13 cellular contexts compared by ENCODE assay signal in genomic region chr10:76297787-76298281, GRCh38.
DNase-seq lines count a peak whose midpoint lies in the region; ATAC-seq and TF ChIP-seq lines count a peak whose summit lies in the region.
"Had no signal": no experiment of that assay in that cellular context is flagged by ENCODE, and none has a peak within 500 bp of the region (broad histone marks: within the 10 kb centered on the region; RNA-seq: fewer than 3 reads in every experiment).

No MANE protein-coding gene starts in this region.

- H3K4me3 ChIP-seq in hepatocyte (no peak overlapping the region), prostate gland (no peak overlapping the region), Peyer's patch (no peak overlapping the region)
- H3K4me3 ChIP-seq: BLaER1 treated with 17β-estradiol and CSF1 and Interleukin-3, amounts not matched to agents 10 nM and 100 nM; heart left ventricle had no signal

- peak; percentile 80 for DNase-seq in HK-2 (ENCODE audit: unreplicated experiment)
- peak; percentile 97 for DNase-seq in NCI-H345 (lab: John Stamatoyannopoulos, UW)
- peak; percentile 67 for DNase-seq in hepatocyte (ENCODE audit: low spot score)
- DNase-seq in prostate gland (ENCODE audit: low spot score), result peak; percentile 28
- DNase-seq in Peyer's patch, result no peak
- DNase-seq: GDM1; heart left ventricle; Kasumi-1; stimulated activated CD4-positive, alpha-beta T cell treated with anti-CD3 and anti-CD28 coated beads, Interleukin-4, amount 100 ng/mL, for 1 hour had no signal

- WGBS in hepatocyte (ENCODE audit: low lambda C conversion rate, missing lambda C conversion rate), result 52% methylated on average over 10 of the region's 10 CpGs
- WGBS in prostate gland, result 43% methylated on average over 10 of the region's 10 CpGs

- H2AFZ ChIP-seq in hepatocyte, result no peak overlapping the region

- no peak overlapping the region for H3K4me2 ChIP-seq in hepatocyte
- H3K4me2 ChIP-seq: BLaER1 treated with 17β-estradiol and CSF1 and Interleukin-3, amounts not matched to agents 10 nM and 100 nM had no signal

- no peaks in the 10 kb centered on the region for H3K9me3 ChIP-seq in hepatocyte (ENCODE audit: low read depth)
- H3K9me3 ChIP-seq in prostate gland, result no peaks in the 10 kb centered on the region
- H3K9me3 ChIP-seq in Peyer's patch, result no peaks in the 10 kb centered on the region
- H3K9me3 ChIP-seq: BLaER1 treated with 17β-estradiol and CSF1 and Interleukin-3, amounts not matched to agents 10 nM and 100 nM; heart left ventricle had no signal

- no peaks in the 10 kb centered on the region for H3K9me2 ChIP-seq in hepatocyte (replicated peaks; ENCODE audit: insufficient read depth)

- ATAC-seq in HG03139 (IDR thresholded peaks at IDR 0.05; ENCODE audit: unreplicated experiment) (no peak), GM21786 (IDR thresholded peaks at IDR 0.05; ENCODE audit: unreplicated experiment) (no peak), HG02973 (IDR thresholded peaks at IDR 0.05; ENCODE audit: unreplicated experiment) (no peak)
- ATAC-seq: heart left ventricle had no signal

- no peaks in the 10 kb centered on the region for H4K20me1 ChIP-seq in hepatocyte (ENCODE audit: insufficient read depth, poor library complexity, severe bottlenecking)
- H4K20me1 ChIP-seq: BLaER1 treated with 17β-estradiol and CSF1 and Interleukin-3, amounts not matched to agents 10 nM and 100 nM had no signal

- peak overlapping the region; percentile 67 for H3K27ac ChIP-seq in hepatocyte
- peak overlapping the region in 1 of 2 donors; percentile 44 for H3K27ac ChIP-seq in prostate gland
- no peak overlapping the region for H3K27ac ChIP-seq in Peyer's patch
- H3K27ac ChIP-seq: BLaER1 treated with 17β-estradiol and CSF1 and Interleukin-3, amounts not matched to agents 10 nM and 100 nM; heart left ventricle had no signal

- TF ChIP-seq POLR2A in prostate gland (IDR thresholded peaks at IDR 0.05) (no peak), Peyer's patch (IDR thresholded peaks at IDR 0.05) (no peak)

- intact Hi-C loops in prostate gland (cut with DNase I), result no loop called here

- no peak for TF ChIP-seq CTCF in hepatocyte (IDR thresholded peaks at IDR 0.05; ENCODE audit: poor library complexity)
- no peak for TF ChIP-seq CTCF in prostate gland (IDR thresholded peaks at IDR 0.05)
- TF ChIP-seq CTCF in Peyer's patch (IDR thresholded peaks at IDR 0.05), result no peak

- H3K27me3 ChIP-seq in hepatocyte (no peaks in the 10 kb centered on the region), prostate gland (replicated peaks; ENCODE audit: insufficient read depth) (no peaks in the 10 kb centered on the region), Peyer's patch (no peaks in the 10 kb centered on the region)
- H3K27me3 ChIP-seq: BLaER1 treated with 17β-estradiol and CSF1 and Interleukin-3, amounts not matched to agents 10 nM and 100 nM; heart left ventricle had no signal

- H3K36me3 ChIP-seq in hepatocyte (replicated peaks; ENCODE audit: insufficient read depth, low read depth) (no peaks in the 10 kb centered on the region), prostate gland (no peaks in the 10 kb centered on the region), Peyer's patch (no peaks in the 10 kb centered on the region)
- H3K36me3 ChIP-seq: BLaER1 treated with 17β-estradiol and CSF1 and Interleukin-3, amounts not matched to agents 10 nM and 100 nM; heart left ventricle had no signal

- H3K79me2 ChIP-seq in hepatocyte, result no peaks in the 10 kb centered on the region

- H3K4me1 ChIP-seq in hepatocyte (ENCODE audit: insufficient read depth) (peaks cover 25% of the 10 kb centered on the region), prostate gland (replicated peaks) (no peaks in the 10 kb centered on the region), Peyer's patch (no peaks in the 10 kb centered on the region)

Comparison
In these comparisons a context has a peak if more than half of its experiments do, and no peak if none do; other contexts are left out.
1. DNase-seq: peak in HK-2 (single experiment), NCI-H345 (single experiment), hepatocyte (single experiment) and prostate gland (single experiment); none in Peyer's patch (0 of 3).